8 cellular contexts compared by ENCODE assay signal in the genomic region with DNA sequence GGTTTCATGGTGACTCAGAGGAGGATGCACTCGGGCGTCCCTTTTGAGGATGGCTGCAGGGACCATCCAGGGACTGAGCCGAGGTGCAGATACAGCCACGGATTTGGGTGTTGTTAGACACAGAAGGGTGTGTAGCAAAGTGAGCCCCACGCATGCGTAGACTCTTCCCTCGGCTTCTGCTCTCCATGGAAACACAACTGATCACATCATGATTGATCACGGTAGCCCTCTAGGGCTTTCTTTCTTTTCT. TPM values are rescaled to one million over a fixed set of nuclear protein-coding genes. Genes with fewer than 3 reads are reported as not detected.
DNase-seq lines count a peak whose midpoint lies in the region; ATAC-seq and TF ChIP-seq lines count a peak whose summit lies in the region.

No MANE protein-coding gene starts in this region.

- H3K4me3 ChIP-seq in AG04450 (ENCODE audit: low read depth, low read length): peak overlapping the region; percentile 64
- H3K4me3 ChIP-seq in gastrocnemius medialis: peak overlapping the region; percentile 54 to 82 (median 56)

- ATAC-seq in GM19035 (IDR thresholded peaks at IDR 0.05; ENCODE audit: unreplicated experiment) (peak; percentile 27), gastrocnemius medialis (no peak)

- H3K9me3 ChIP-seq in AG04450 (ENCODE audit: control insufficient read depth, insufficient read depth, low read length): no peaks in the 10 kb centered on the region; the same call in 1 of the 2 replicates
- no peaks in the 10 kb centered on the region for H3K9me3 ChIP-seq in gastrocnemius medialis

- CTCF ChIA-PET in AG04450 (lab: Charles Lee): no interaction called here

- H3K4me1 ChIP-seq in gastrocnemius medialis: peaks cover 15 to 24% of the 10 kb centered on the region in 2 donors

- no peak for TF ChIP-seq POLR2A in gastrocnemius medialis (IDR thresholded peaks at IDR 0.05)

- DNase-seq in AG04450 (ENCODE audit: low read depth, low spot score) (no peak), NCI-H1105 (lab: John Stamatoyannopoulos, UW) (peak; percentile 44), germinal center (ENCODE audit: low spot score) (peak; percentile 16), gastrocnemius medialis (no peak), SIG-M5 treated with dmso at 0.1 percent for 504 hours (lab: John Stamatoyannopoulos, UW; ENCODE audit: unreplicated experiment) (no peak), NK-92 (lab: John Stamatoyannopoulos, UW; ENCODE audit: unreplicated experiment) (no peak)
- peak; percentile 27 for DNase-seq in activated CD8-positive, alpha-beta memory T cell treated with anti-CD3 and anti-CD28 coated beads, Interleukin-2, amount 50 U/mL, for 4 hours

- POLR2A ChIA-PET in AG04450 (lab: Yijun Ruan, JAX): no interaction called here

- H3K27ac ChIP-seq in AG04450 (ENCODE audit: low read depth, low read length) (no peak overlapping the region), gastrocnemius medialis (no peak overlapping the region)

- intact Hi-C loops in gastrocnemius medialis (cut with DNase I; ENCODE audit: low total_unique reads): no loop called here

- in situ Hi-C loops in gastrocnemius medialis (cut with MboI; ENCODE audit: low sequenced_read_pairs in 4 of 4): no loop called here

- peaks cover 41% of the 10 kb centered on the region for H3K27me3 ChIP-seq in AG04450 (ENCODE audit: control insufficient read depth, insufficient read depth, low read length)
- H3K27me3 ChIP-seq in gastrocnemius medialis: peaks cover 49 to 74% (median 56%) of the 10 kb centered on the region in 3 donors

- TF ChIP-seq CTCF in AG04450 (IDR thresholded peaks at IDR 0.05; ENCODE audit: low read depth, low read length): no peak
- no peak for TF ChIP-seq CTCF in gastrocnemius medialis (IDR thresholded peaks at IDR 0.05 in 4 of 5, conservative IDR thresholded peaks at IDR 0.05 in 1 of 5)

- H3K36me3 ChIP-seq in gastrocnemius medialis: no peaks in the 10 kb centered on the region

RNA-seq across cellular contexts. Expression of gene ULBP1, which starts 0.6 kb away (rescaled TPM):
- 2.6 and 2.8 TPM in 2 replicates for polyA plus RNA-seq in AG04450 (2011; rRNA removed)
- polyA minus RNA-seq in AG04450 (2011; rRNA and poly(A)+ RNA removed): 0.60 and 1.0 TPM in 2 replicates
- under 1 TPM in 1 of 4 donors, not detected in 3; 0.16 TPM for total RNA-seq in gastrocnemius medialis

RNA-seq across cellular contexts. Expression of gene ULBP2, which starts 21.3 kb away (rescaled TPM):
- polyA plus RNA-seq in AG04450 (2011; rRNA removed): 6.3 and 7.9 TPM in 2 replicates
- polyA minus RNA-seq in AG04450 (2011; rRNA and poly(A)+ RNA removed): 3.9 and 5.1 TPM in 2 replicates
- under 1 TPM in 2 of 4 donors, not detected in 2; 0.44 to 0.49 TPM for total RNA-seq in gastrocnemius medialis

RNA-seq across cellular contexts. Expression of gene RAET1G, which starts 40.2 kb away (rescaled TPM):
- polyA plus RNA-seq in AG04450 (2011; rRNA removed): 3.0 TPM in 2 replicates
- 1.0 and 1.8 TPM in 2 replicates for polyA minus RNA-seq in AG04450 (2011; rRNA and poly(A)+ RNA removed)
- total RNA-seq in gastrocnemius medialis: under 1 TPM in 1 of 4 donors, not detected in 3; 0.89 TPM

Comparison
In these comparisons a context has a peak if more than half of its experiments do, and no peak if none do; other contexts are left out.
1. DNase-seq: peak in NCI-H1105 (single experiment), activated CD8-positive, alpha-beta memory T cell treated with anti-CD3 and anti-CD28 coated beads, Interleukin-2, amount 50 U/mL, for 4 hours (single experiment) and germinal center (single experiment); none in AG04450 (single experiment), gastrocnemius medialis (0 of 2), SIG-M5 treated with dmso at 0.1 percent for 504 hours (single experiment) and NK-92 (single experiment).